In genomic region chr17:49191917-49192741, GRCh38 we compare ENCODE assay signal across 8 cellular contexts. TPM values are rescaled to one million over a fixed set of nuclear protein-coding genes. Genes with fewer than 3 reads are reported as not detected.
DNase-seq lines count a peak whose midpoint lies in the region; ATAC-seq and TF ChIP-seq lines count a peak whose summit lies in the region.

No MANE protein-coding gene starts in this region.

- peak overlapping the region; percentile 99 for H3K27ac Mint-ChIP-seq in progenitor cell of endocrine pancreas

- peak; percentile 50 for ATAC-seq in HG02870 (IDR thresholded peaks at IDR 0.05; ENCODE audit: unreplicated experiment)

- intact Hi-C loops in adrenal gland (cut with DNase I): no loop called here
- intact Hi-C loops in left ventricle myocardium inferior (cut with micrococcal nuclease): no loop called here

- H3K27me3 Mint-ChIP-seq in progenitor cell of endocrine pancreas: peaks cover 11% of the 10 kb centered on the region

- H3K4me1 ChIP-seq in adrenal gland (replicated peaks in 1 of 2): peaks cover 5 to 7% of the 10 kb centered on the region in 2 donors
- peaks cover 20% of the 10 kb centered on the region for H3K4me1 ChIP-seq in left ventricle myocardium inferior
- no peaks in the 10 kb centered on the region for H3K4me1 ChIP-seq in urinary bladder (ENCODE audit: insufficient read depth)

- DNase-seq in NCI-H1436 (lab: John Stamatoyannopoulos, UW): peak; percentile 89
- peak; percentile 83 for DNase-seq in T follicular helper cell (ENCODE audit: low read depth)
- DNase-seq in adrenal gland: peak; percentile 87 to 98 (median 93)
- DNase-seq in left ventricle myocardium inferior: peak; percentile 89
- DNase-seq in progenitor cell of endocrine pancreas (ENCODE audit: low spot score, unreplicated experiment): peak; percentile 96

- no peaks in the 10 kb centered on the region for H3K9me3 ChIP-seq in adrenal gland (replicated peaks in 1 of 3)
- no peaks in the 10 kb centered on the region for H3K9me3 ChIP-seq in left ventricle myocardium inferior (replicated peaks)

- H3K4me3 Mint-ChIP-seq in progenitor cell of endocrine pancreas (ENCODE audit: low read depth): peak overlapping the region; percentile 90

- H3K4me3 ChIP-seq in GM12875 (ENCODE audit: low read depth, low read length) (peak overlapping the region; percentile 68), adrenal gland (peak overlapping the region in 3 of 4 donors; percentile 27 to 80 (median 48)), left ventricle myocardium inferior (peak overlapping the region; percentile 77), urinary bladder (ENCODE audit: low read depth, low read length) (peak overlapping the region; percentile 52)

- peaks cover 1% of the 10 kb centered on the region for H3K4me1 Mint-ChIP-seq in progenitor cell of endocrine pancreas (ENCODE audit: low read depth)

- H3K9me3 Mint-ChIP-seq in progenitor cell of endocrine pancreas (ENCODE audit: low read depth): no peaks in the 10 kb centered on the region

- no peaks in the 10 kb centered on the region for H3K36me3 Mint-ChIP-seq in progenitor cell of endocrine pancreas (ENCODE audit: insufficient read depth)

- H3K36me3 ChIP-seq in adrenal gland (replicated peaks in 1 of 2): no peaks in the 10 kb centered on the region
- no peaks in the 10 kb centered on the region for H3K36me3 ChIP-seq in left ventricle myocardium inferior
- no peaks in the 10 kb centered on the region for H3K36me3 ChIP-seq in urinary bladder (ENCODE audit: insufficient read depth)

- H3K27ac ChIP-seq in adrenal gland: peak overlapping the region; percentile 90 to 99 (median 93)
- peak overlapping the region; percentile 97 for H3K27ac ChIP-seq in left ventricle myocardium inferior (replicated peaks)
- peak overlapping the region; percentile 91 for H3K27ac ChIP-seq in urinary bladder (ENCODE audit: low read depth)

- TF ChIP-seq CTCF in GM12875 (IDR thresholded peaks at IDR 0.05; ENCODE audit: borderline replicate concordance, insufficient read depth, low read depth, low read length): peak; percentile 25; the same call in 1 of the 2 replicates
- peak in 4 of 6 experiments; percentile 18 to 31 (median 28) for TF ChIP-seq CTCF in adrenal gland (IDR thresholded peaks at IDR 0.05)
- peak; percentile 43 for TF ChIP-seq CTCF in left ventricle myocardium inferior (IDR thresholded peaks at IDR 0.05; ENCODE audit: borderline replicate concordance)
- TF ChIP-seq CTCF in progenitor cell of endocrine pancreas (IDR thresholded peaks at IDR 0.05; ENCODE audit: unreplicated experiment): peak; percentile 36

- no peaks in the 10 kb centered on the region for H3K27me3 ChIP-seq in adrenal gland
- H3K27me3 ChIP-seq in left ventricle myocardium inferior (ENCODE audit: low read depth): no peaks in the 10 kb centered on the region

- 0 to 1% (median 1%) methylated on average over 23 to 53 of the region's 53 CpGs for WGBS in adrenal gland, 4 donors
- WGBS in urinary bladder: under 1% methylated on average over 53 of the region's 53 CpGs

- TF ChIP-seq POLR2A in adrenal gland (IDR thresholded peaks at IDR 0.05): peak; percentile 24 to 42

RNA-seq across cellular contexts. Expression of gene GNGT2, which starts 18.2 kb away (rescaled TPM):
- total RNA-seq in adrenal gland (10 to 100 TPM in 1 of 8 donors, 1 to 10 TPM in 7; 1.2 to 31.9 (median 3.4) TPM), left ventricle myocardium inferior (2.2 TPM), progenitor cell of endocrine pancreas (not detected in 2 replicates), urinary bladder (0.42 TPM)
- polyA plus RNA-seq in adrenal gland (1 to 10 TPM; 3.2 to 6.5 (median 3.3) TPM), urinary bladder (4.7 TPM)

RNA-seq across cellular contexts. Expression of gene ABI3, which starts 18.4 kb away (rescaled TPM):
- total RNA-seq in adrenal gland: 10 to 100 TPM; 10.4 to 39.9 (median 17.5) TPM
- polyA plus RNA-seq in adrenal gland: 10 to 100 TPM in 2 of 3 donors, 1 to 10 TPM in 1; 4.4 to 15.1 (median 13.0) TPM
- 4.9 TPM for total RNA-seq in left ventricle myocardium inferior
- total RNA-seq in progenitor cell of endocrine pancreas: not detected in 2 replicates
- 3.0 TPM for total RNA-seq in urinary bladder
- 11.7 TPM for polyA plus RNA-seq in urinary bladder

RNA-seq across cellular contexts. Expression of gene PHOSPHO1, which starts 38.5 kb away (rescaled TPM):
- total RNA-seq in adrenal gland (under 1 TPM in 4 of 8 donors, not detected in 4; 0.25 to 0.84 (median 0.60) TPM), left ventricle myocardium inferior (0.52 TPM), progenitor cell of endocrine pancreas (not detected in 2 replicates), urinary bladder (2.0 TPM)
- polyA plus RNA-seq in adrenal gland (under 1 TPM in 2 of 3 donors, not detected in 1; 0.56 to 0.61 TPM), urinary bladder (0.75 TPM)

RNA-seq across cellular contexts. Expression of gene B4GALNT2, which starts 59.6 kb away (rescaled TPM):
- 1 to 10 TPM in 1 of 8 donors, under 1 TPM in 6, not detected in 1; 0.10 to 1.8 (median 0.21) TPM for total RNA-seq in adrenal gland
- polyA plus RNA-seq in adrenal gland: under 1 TPM in 2 of 3 donors, not detected in 1; 0.04 to 0.10 TPM
- not detected for total RNA-seq in left ventricle myocardium inferior
- total RNA-seq in progenitor cell of endocrine pancreas: 0.07 and 0.11 TPM in 2 replicates
- not detected for total RNA-seq in urinary bladder
- polyA plus RNA-seq in urinary bladder: not detected

Comparison
In these comparisons a context has a peak if more than half of its experiments do, and no peak if none do; other contexts are left out.
1. Peak in every context shown above with its lines: DNase-seq, ATAC-seq, H3K4me3 ChIP-seq and H3K27ac ChIP-seq.